In genomic region chr12:55730447-55730820, GRCh38 we compare ENCODE assay signal across 8 cellular contexts. TPM values are rescaled to one million over a fixed set of nuclear protein-coding genes. Genes with fewer than 3 reads are reported as not detected.
DNase-seq lines count a peak whose midpoint lies in the region; ATAC-seq and TF ChIP-seq lines count a peak whose summit lies in the region.

No MANE protein-coding gene starts in this region.

- H3K4me3 ChIP-seq in suprapubic skin: peak overlapping the region; percentile 65

- no peaks in the 10 kb centered on the region for H3K27me3 ChIP-seq in suprapubic skin

- H3K27ac ChIP-seq in suprapubic skin: peak overlapping the region; percentile 98

- peak overlapping the region; percentile 95 for H3K27ac Mint-ChIP-seq in activated CD4-positive, alpha-beta T cell treated with anti-CD3 and anti-CD28 coated beads, Interleukin-2, amount 10 ng/mL, durations not matched to agents 24 days and 14 days
- peak overlapping the region; percentile 94 for H3K27ac Mint-ChIP-seq in activated naive CD8-positive, alpha-beta T cell treated with anti-CD3 and anti-CD28 coated beads for 36 hours
- peak overlapping the region; percentile 87 to 97 (median 94) for H3K27ac Mint-ChIP-seq in immature natural killer cell

- no peak for TF ChIP-seq POLR2A in suprapubic skin (IDR thresholded peaks at IDR 0.05)

- no peak for TF ChIP-seq EP300 in suprapubic skin (IDR thresholded peaks at IDR 0.05)

- peak overlapping the region; percentile 92 for H3K4me3 Mint-ChIP-seq in activated CD4-positive, alpha-beta T cell treated with anti-CD3 and anti-CD28 coated beads, Interleukin-2, amount 10 ng/mL, durations not matched to agents 24 days and 14 days
- peak overlapping the region; percentile 87 for H3K4me3 Mint-ChIP-seq in activated naive CD8-positive, alpha-beta T cell treated with anti-CD3 and anti-CD28 coated beads for 36 hours
- peak overlapping the region; percentile 80 to 93 (median 88) for H3K4me3 Mint-ChIP-seq in immature natural killer cell

- TF ChIP-seq CTCF in suprapubic skin (IDR thresholded peaks at IDR 0.05): no peak

- H3K4me1 Mint-ChIP-seq in activated CD4-positive, alpha-beta T cell treated with anti-CD3 and anti-CD28 coated beads, Interleukin-2, amount 10 ng/mL, durations not matched to agents 24 days and 14 days: peaks cover 32% of the 10 kb centered on the region
- peaks cover 27% of the 10 kb centered on the region for H3K4me1 Mint-ChIP-seq in activated naive CD8-positive, alpha-beta T cell treated with anti-CD3 and anti-CD28 coated beads for 36 hours
- H3K4me1 Mint-ChIP-seq in immature natural killer cell: peaks cover 51 to 61% of the 10 kb centered on the region in 2 donors

- H3K4me1 ChIP-seq in suprapubic skin: peaks cover 41% of the 10 kb centered on the region

- 30% methylated on average over 3 of the region's 3 CpGs for WGBS in suprapubic skin

- DNase-seq in activated CD4-positive, alpha-beta T cell treated with anti-CD3 and anti-CD28 coated beads, Interleukin-2, amount 10 ng/mL, durations not matched to agents 24 days and 14 days: peak; percentile 67
- DNase-seq in activated CD4-positive, alpha-beta T cell treated with anti-CD3 and anti-CD28 coated beads for 1 hour: no peak
- no peak for DNase-seq in activated naive CD8-positive, alpha-beta T cell treated with anti-CD3 and anti-CD28 coated beads for 36 hours
- DNase-seq in immature natural killer cell: peak; percentile 72 to 77 (median 74)
- no peak for DNase-seq in suprapubic skin (ENCODE audit: low spot score in 2 of 2)
- no peak for DNase-seq in amygdala (lab: John Stamatoyannopoulos, UW)
- DNase-seq in NCI-H2107 treated with DMSO at 0.1 percent for 48 hours (lab: John Stamatoyannopoulos, UW; ENCODE audit: unreplicated experiment): no peak

- peaks cover 13% of the 10 kb centered on the region for H3K36me3 ChIP-seq in suprapubic skin

- no peak for ATAC-seq in HG03442 (IDR thresholded peaks at IDR 0.05; ENCODE audit: unreplicated experiment)

- no peaks in the 10 kb centered on the region for H3K27me3 Mint-ChIP-seq in activated CD4-positive, alpha-beta T cell treated with anti-CD3 and anti-CD28 coated beads, Interleukin-2, amount 10 ng/mL, durations not matched to agents 24 days and 14 days
- H3K27me3 Mint-ChIP-seq in activated naive CD8-positive, alpha-beta T cell treated with anti-CD3 and anti-CD28 coated beads for 36 hours: no peaks in the 10 kb centered on the region
- H3K27me3 Mint-ChIP-seq in immature natural killer cell (ENCODE audit: low read depth in 3 of 3): peaks cover 0 to 9% (median 5%) of the 10 kb centered on the region in 3 donors

- H3K9me3 ChIP-seq in suprapubic skin: no peaks in the 10 kb centered on the region

- intact Hi-C loops in activated CD4-positive, alpha-beta T cell treated with anti-CD3 and anti-CD28 coated beads, Interleukin-2, amount 10 ng/mL, durations not matched to agents 24 days and 14 days (cut with micrococcal nuclease): no loop called here

- H3K9me3 Mint-ChIP-seq in activated CD4-positive, alpha-beta T cell treated with anti-CD3 and anti-CD28 coated beads, Interleukin-2, amount 10 ng/mL, durations not matched to agents 24 days and 14 days: no peaks in the 10 kb centered on the region
- H3K9me3 Mint-ChIP-seq in activated naive CD8-positive, alpha-beta T cell treated with anti-CD3 and anti-CD28 coated beads for 36 hours: no peaks in the 10 kb centered on the region
- no peaks in the 10 kb centered on the region for H3K9me3 Mint-ChIP-seq in immature natural killer cell

- H3K36me3 Mint-ChIP-seq in activated CD4-positive, alpha-beta T cell treated with anti-CD3 and anti-CD28 coated beads, Interleukin-2, amount 10 ng/mL, durations not matched to agents 24 days and 14 days (ENCODE audit: low read depth): peaks cover 20% of the 10 kb centered on the region
- peaks cover 7% of the 10 kb centered on the region for H3K36me3 Mint-ChIP-seq in activated naive CD8-positive, alpha-beta T cell treated with anti-CD3 and anti-CD28 coated beads for 36 hours
- peaks cover 0 to 8% (median 4%) of the 10 kb centered on the region in 3 donors for H3K36me3 Mint-ChIP-seq in immature natural killer cell

RNA-seq across cellular contexts. Expression of gene CD63, which starts 1.6 kb away (rescaled TPM):
- 190 and 196 TPM in 2 replicates for total RNA-seq in activated CD4-positive, alpha-beta T cell treated with anti-CD3 and anti-CD28 coated beads, Interleukin-2, amount 10 ng/mL, durations not matched to agents 24 days and 14 days
- 100 to 1,000 TPM; 113 to 117 TPM for total RNA-seq in activated naive CD8-positive, alpha-beta T cell treated with anti-CD3 and anti-CD28 coated beads for 36 hours
- polyA plus RNA-seq in immature natural killer cell: 1,000 to 10,000 TPM; 1,258 to 1,754 (median 1,754) TPM
- total RNA-seq in suprapubic skin: 100 to 1,000 TPM; 176 to 303 (median 193) TPM

RNA-seq across cellular contexts. Expression of gene RDH5, which starts 10.2 kb away (rescaled TPM):
- total RNA-seq in activated CD4-positive, alpha-beta T cell treated with anti-CD3 and anti-CD28 coated beads, Interleukin-2, amount 10 ng/mL, durations not matched to agents 24 days and 14 days: 7.1 and 8.4 TPM in 2 replicates
- total RNA-seq in activated naive CD8-positive, alpha-beta T cell treated with anti-CD3 and anti-CD28 coated beads for 36 hours: 1 to 10 TPM; 4.2 to 6.7 TPM
- 1 to 10 TPM in 1 of 3 donors, not detected in 2; 2.8 TPM for polyA plus RNA-seq in immature natural killer cell
- 10 to 100 TPM in 2 of 4 donors, 1 to 10 TPM in 2; 5.7 to 15.3 (median 9.5) TPM for total RNA-seq in suprapubic skin

RNA-seq across cellular contexts. Expression of gene GDF11, which starts 12.5 kb away (rescaled TPM):
- 14.3 and 15.1 TPM in 2 replicates for total RNA-seq in activated CD4-positive, alpha-beta T cell treated with anti-CD3 and anti-CD28 coated beads, Interleukin-2, amount 10 ng/mL, durations not matched to agents 24 days and 14 days
- total RNA-seq in activated naive CD8-positive, alpha-beta T cell treated with anti-CD3 and anti-CD28 coated beads for 36 hours: 10 to 100 TPM; 11.9 to 12.9 TPM
- polyA plus RNA-seq in immature natural killer cell: 1 to 10 TPM in 1 of 3 donors, under 1 TPM in 2; 0.16 to 1.7 (median 0.64) TPM
- 1 to 10 TPM in 3 of 4 donors, under 1 TPM in 1; 0.68 to 3.8 (median 2.0) TPM for total RNA-seq in suprapubic skin

RNA-seq across cellular contexts. Expression of gene BLOC1S1, which starts 14.6 kb away (rescaled TPM):
- 62.7 and 64.8 TPM in 2 replicates for total RNA-seq in activated CD4-positive, alpha-beta T cell treated with anti-CD3 and anti-CD28 coated beads, Interleukin-2, amount 10 ng/mL, durations not matched to agents 24 days and 14 days
- 10 to 100 TPM; 81.9 to 88.4 TPM for total RNA-seq in activated naive CD8-positive, alpha-beta T cell treated with anti-CD3 and anti-CD28 coated beads for 36 hours
- 100 to 1,000 TPM; 108 to 198 (median 127) TPM for polyA plus RNA-seq in immature natural killer cell
- 100 to 1,000 TPM in 3 of 4 donors, 10 to 100 TPM in 1; 92.7 to 166 (median 139) TPM for total RNA-seq in suprapubic skin

RNA-seq across cellular contexts. Expression of gene ITGA7, which starts 22.7 kb away (rescaled TPM):
- total RNA-seq in activated CD4-positive, alpha-beta T cell treated with anti-CD3 and anti-CD28 coated beads, Interleukin-2, amount 10 ng/mL, durations not matched to agents 24 days and 14 days: 0.65 and 1.5 TPM in 2 replicates
- 1 to 10 TPM; 3.3 to 3.7 TPM for total RNA-seq in activated naive CD8-positive, alpha-beta T cell treated with anti-CD3 and anti-CD28 coated beads for 36 hours
- under 1 TPM in 1 of 3 donors, not detected in 2; 0.31 TPM for polyA plus RNA-seq in immature natural killer cell
- total RNA-seq in suprapubic skin: 10 to 100 TPM in 3 of 4 donors, 1 to 10 TPM in 1; 9.5 to 20.6 (median 15.8) TPM

Comparison
In these comparisons a context has a peak if more than half of its experiments do, and no peak if none do; other contexts are left out.
1. DNase-seq: peak in activated CD4-positive, alpha-beta T cell treated with anti-CD3 and anti-CD28 coated beads, Interleukin-2, amount 10 ng/mL, durations not matched to agents 24 days and 14 days (single experiment) and immature natural killer cell (3 of 3); none in activated CD4-positive, alpha-beta T cell treated with anti-CD3 and anti-CD28 coated beads for 1 hour (single experiment), activated naive CD8-positive, alpha-beta T cell treated with anti-CD3 and anti-CD28 coated beads for 36 hours (single experiment), suprapubic skin (0 of 2), amygdala (0 of 56) and NCI-H2107 treated with DMSO at 0.1 percent for 48 hours (single experiment).
2. Peak in every context shown above with its lines, with median percentiles within 50 percentile points of each other: H3K27ac Mint-ChIP-seq and H3K4me3 Mint-ChIP-seq.